ENCODE assay signal across 8 cellular contexts in the genomic region with DNA sequence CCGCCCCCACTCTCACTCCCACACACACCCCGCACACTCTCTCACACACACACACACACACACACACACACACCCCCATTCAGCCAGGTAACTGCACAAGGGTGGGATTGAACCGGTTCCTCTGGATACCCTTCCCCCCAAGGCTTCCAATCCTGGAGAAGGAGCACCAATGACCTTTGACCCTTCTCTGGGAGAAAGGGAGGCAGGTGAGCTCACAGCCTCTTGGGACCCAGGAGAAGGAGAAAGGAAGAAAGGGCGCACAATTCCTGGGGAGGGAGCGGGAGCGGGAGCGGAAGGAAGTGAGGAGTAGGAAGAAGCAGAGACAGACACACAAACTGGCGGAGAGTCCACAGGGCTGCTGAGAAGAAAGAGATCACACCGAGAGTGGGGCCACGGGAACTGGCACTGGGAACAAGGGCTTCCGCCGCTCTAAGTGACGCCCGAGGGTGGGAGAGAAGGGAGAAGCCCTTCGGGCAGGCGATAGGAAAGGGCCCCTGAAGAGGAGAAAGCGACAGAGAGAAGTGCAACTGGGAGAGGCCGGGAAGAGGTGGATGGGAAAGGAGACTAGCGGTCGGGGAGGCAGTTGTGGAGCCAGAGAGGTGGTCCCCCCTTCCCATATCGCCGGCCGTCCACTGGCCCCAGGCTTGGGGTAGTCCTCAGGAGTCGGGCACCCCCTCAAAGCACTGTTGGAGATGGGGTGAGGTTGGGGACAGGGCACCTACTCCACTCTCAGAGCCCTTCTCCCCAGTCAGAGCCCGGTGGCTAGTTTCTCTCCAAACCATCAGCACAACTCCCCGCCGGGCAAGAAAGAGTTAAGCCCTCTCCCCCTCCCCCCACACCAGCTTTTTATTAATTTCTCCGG. TPM values are rescaled to one million over a fixed set of nuclear protein-coding genes. Genes with fewer than 3 reads are reported as not detected.
DNase-seq lines count a peak whose midpoint lies in the region; ATAC-seq and TF ChIP-seq lines count a peak whose summit lies in the region.

No MANE protein-coding gene starts in this region.

- H3K27ac ChIP-seq in stomach, result peak overlapping the region in 4 of 5 donors; percentile 21 to 51 (median 36)

- H3K9ac ChIP-seq in adipocyte (ENCODE audit: low read length), result peak overlapping the region; percentile 74

- no peak for TF ChIP-seq EP300 in stomach (IDR thresholded peaks at IDR 0.05)

- H3K36me3 ChIP-seq in adipocyte (ENCODE audit: control insufficient read depth, insufficient read depth, low read length, severe bottlenecking), result no peaks in the 10 kb centered on the region
- H3K36me3 ChIP-seq in stomach, result no peaks in the 10 kb centered on the region
- peaks cover 12% of the 10 kb centered on the region for H3K36me3 ChIP-seq in MG63

- H3K9me3 ChIP-seq in adipocyte (ENCODE audit: control insufficient read depth, low read length) (no peaks in the 10 kb centered on the region), stomach (no peaks in the 10 kb centered on the region), MG63 (no peaks in the 10 kb centered on the region)

- H3K4me3 ChIP-seq in adipocyte (ENCODE audit: low read length) (peak overlapping the region; percentile 78), stomach (peak overlapping the region; percentile 49 to 60 (median 52)), MG63 (no peak overlapping the region)

- TF ChIP-seq POLR2A in stomach (IDR thresholded peaks at IDR 0.05), result no peak

- ATAC-seq in left colon, result peak; percentile 50
- no peak for ATAC-seq in HG02970 (IDR thresholded peaks at IDR 0.05; ENCODE audit: low FRiP score, unreplicated experiment)

- H3K27me3 ChIP-seq in adipocyte (replicated peaks; ENCODE audit: control insufficient read depth, insufficient read depth, low read length) (peaks cover 4% of the 10 kb centered on the region), stomach (peaks cover 0 to 41% (median 30%) of the 10 kb centered on the region in 3 donors), MG63 (no peaks in the 10 kb centered on the region)

- no peak for TF ChIP-seq CTCF in stomach (IDR thresholded peaks at IDR 0.05)

- peaks cover 17% of the 10 kb centered on the region for H3K4me1 ChIP-seq in adipocyte (ENCODE audit: control insufficient read depth, insufficient read depth, low read length)
- peaks cover 37 to 62% (median 46%) of the 10 kb centered on the region in 4 donors for H3K4me1 ChIP-seq in stomach

- intact Hi-C loops in left colon (cut with DNase I, micrococcal nuclease) (no loop called here), stomach (cut with DNase I; ENCODE audit: low total_unique reads) (no loop called here)

- WGBS in stomach, 5 donors, result 15 to 20% (median 18%) methylated on average over 27 to 28 of the region's 28 CpGs

- DNase-seq in NCI-H82 (lab: John Stamatoyannopoulos, UW) (peak; percentile 49), NCI-H82 treated with DMSO at 0.1 percent for 48 hours (lab: John Stamatoyannopoulos, UW; ENCODE audit: unreplicated experiment) (no peak), adipocyte (ENCODE audit: low read depth) (no peak), left colon (no peak), stomach (no peak), GDM1 (lab: John Stamatoyannopoulos, UW) (no peak), MG63 (no peak)

RNA-seq across cellular contexts. Expression of a gene that starts 1.3 kb away (rescaled TPM):
- under 1 TPM; 0.70 to 0.92 TPM for total RNA-seq in left colon
- total RNA-seq in stomach, result 10 to 100 TPM in 1 of 5 donors, 1 to 10 TPM in 2, not detected in 2; 1.5 to 87.0 (median 1.9) TPM
- polyA plus RNA-seq in stomach, result 1 to 10 TPM; 1.3 to 2.3 (median 1.6) TPM
- total RNA-seq in MG63 (2014; rRNA removed; shearing (Covaris generic); ENCODE audit: low replicate concordance), result not detected in 2 replicates

RNA-seq across cellular contexts. Expression of a gene that starts 21.8 kb away (rescaled TPM):
- 10 to 100 TPM; 30.6 to 34.3 TPM for total RNA-seq in left colon
- total RNA-seq in stomach, result 10 to 100 TPM; 11.6 to 64.2 (median 22.5) TPM
- polyA plus RNA-seq in stomach, result 10 to 100 TPM; 13.1 to 28.8 (median 14.2) TPM
- total RNA-seq in MG63 (2014; rRNA removed; shearing (Covaris generic); ENCODE audit: low replicate concordance), result 56.1 and 68.2 TPM in 2 replicates

RNA-seq across cellular contexts. Expression of a gene that starts 33.5 kb away (rescaled TPM):
- total RNA-seq in left colon (10 to 100 TPM; 59.5 to 71.4 TPM), stomach (100 to 1,000 TPM in 1 of 5 donors, 10 to 100 TPM in 2, 1 to 10 TPM in 2; 4.6 to 255 (median 31.2) TPM)
- 10 to 100 TPM; 13.5 to 20.6 (median 20.1) TPM for polyA plus RNA-seq in stomach
- 16.9 and 25.8 TPM in 2 replicates for total RNA-seq in MG63 (2014; rRNA removed; shearing (Covaris generic); ENCODE audit: low replicate concordance)

RNA-seq across cellular contexts. Expression of a gene that starts 37.1 kb away (rescaled TPM):
- total RNA-seq in left colon (1 to 10 TPM in 1 of 2 donors, under 1 TPM in 1; 0.31 to 4.7 TPM), stomach (10 to 100 TPM in 3 of 5 donors, 1 to 10 TPM in 2; 5.4 to 89.3 (median 21.4) TPM)
- 10 to 100 TPM in 1 of 3 donors, 1 to 10 TPM in 2; 6.0 to 24.3 (median 8.7) TPM for polyA plus RNA-seq in stomach
- total RNA-seq in MG63 (2014; rRNA removed; shearing (Covaris generic); ENCODE audit: low replicate concordance), result 1.1 TPM in 1 of 2 replicates, not detected in the other
